12 cellular contexts compared by ENCODE assay signal in the genomic region with DNA sequence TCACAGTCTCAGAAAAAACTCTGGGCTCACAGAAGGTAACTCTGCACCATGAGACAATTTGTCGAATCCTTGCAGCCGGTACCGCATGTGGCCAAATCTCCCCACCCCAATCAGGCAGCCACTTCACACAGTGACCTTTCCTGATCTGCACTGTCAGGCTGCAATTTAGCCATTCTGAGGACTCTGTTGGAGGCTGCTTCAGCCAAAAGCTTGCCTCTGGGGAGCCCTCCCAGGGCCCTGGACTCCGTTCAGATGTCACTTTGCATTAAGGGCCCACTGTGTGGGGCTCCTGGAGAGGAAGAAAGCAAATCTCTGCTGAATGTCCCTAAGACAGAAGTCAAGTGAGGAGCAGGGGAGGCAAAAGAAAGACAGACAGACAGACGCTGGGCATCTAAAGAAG.
DNase-seq lines count a peak whose midpoint lies in the region; ATAC-seq and TF ChIP-seq lines count a peak whose summit lies in the region.
"Had no signal": no experiment of that assay in that cellular context is flagged by ENCODE, and none has a peak within 500 bp of the region (broad histone marks: within the 10 kb centered on the region; RNA-seq: fewer than 3 reads in every experiment).

No MANE protein-coding gene starts in this region.

- peaks cover 99% of the 10 kb centered on the region for H4K20me1 ChIP-seq in BLaER1
- no peaks in the 10 kb centered on the region for H4K20me1 ChIP-seq in H9 (ENCODE audit: control insufficient read depth, insufficient read depth, insufficient read length)

- no peak for TF ChIP-seq CTCF in H9 (conservative IDR thresholded peaks at IDR 0.05)

- H3K4me3 Mint-ChIP-seq in H9 (no peak overlapping the region; a peak in 1 of 5 replicates), naive B cell (no peak overlapping the region)
- H3K4me3 Mint-ChIP-seq in central memory CD8-positive, alpha-beta T cell: no peak overlapping the region
- H3K4me3 Mint-ChIP-seq: B cell; CD8-positive, alpha-beta T cell had no signal

- H3K27me3 Mint-ChIP-seq in H9 (ENCODE audit: low read depth): no peaks in the 10 kb centered on the region
- H3K27me3 Mint-ChIP-seq in central memory CD8-positive, alpha-beta T cell: no peaks in the 10 kb centered on the region
- H3K27me3 Mint-ChIP-seq in naive B cell: no peaks in the 10 kb centered on the region
- H3K27me3 Mint-ChIP-seq: B cell had no signal

- peaks cover 30% of the 10 kb centered on the region for H3K36me3 ChIP-seq in BLaER1

- H3K27me3 ChIP-seq in BLaER1: no peaks in the 10 kb centered on the region
- H3K27me3 ChIP-seq in H9 (ENCODE audit: insufficient read depth, low read length): no peaks in the 10 kb centered on the region

- no peaks in the 10 kb centered on the region for H3K79me2 ChIP-seq in H9 (ENCODE audit: insufficient read depth, low read length)

- H3K27ac Mint-ChIP-seq in H9 (peak overlapping the region in 2 of 3 experiments; percentile 6 to 50; a peak in 3 of 7 replicates), naive B cell (peak overlapping the region in 5 of 6 donors; percentile 42 to 86 (median 84))
- H3K27ac Mint-ChIP-seq in central memory CD8-positive, alpha-beta T cell (ENCODE audit: low read depth): peak overlapping the region; percentile 54
- H3K27ac Mint-ChIP-seq: B cell; CD8-positive, alpha-beta T cell had no signal

- H3K14ac ChIP-seq in H9 (ENCODE audit: insufficient read depth, low read length): no peak overlapping the region

- no peak overlapping the region for H3K4ac ChIP-seq in H9 (ENCODE audit: low read depth, low read length)

- no peaks in the 10 kb centered on the region for H3K9me3 Mint-ChIP-seq in H9
- H3K9me3 Mint-ChIP-seq in central memory CD8-positive, alpha-beta T cell: no peaks in the 10 kb centered on the region
- no peaks in the 10 kb centered on the region for H3K9me3 Mint-ChIP-seq in naive B cell

- no peak overlapping the region for H3K23ac ChIP-seq in H9 (ENCODE audit: insufficient read length, low read depth, low read length)

- no peak overlapping the region for H2AK5ac ChIP-seq in H9 (ENCODE audit: insufficient read length, low read length)

- H2BK15ac ChIP-seq in H9 (ENCODE audit: low read depth, low read length): no peak overlapping the region

- ATAC-seq in central memory CD8-positive, alpha-beta T cell (replicated peaks; ENCODE audit: extremely low read depth, poor library complexity, severe bottlenecking): no peak
- ATAC-seq in naive B cell (ENCODE audit: low read depth in 2 of 2): no peak
- ATAC-seq: CD8-positive, alpha-beta T cell had no signal

- H3K27ac ChIP-seq in BLaER1 (peak overlapping the region; percentile 34; the same call in 1 of the 2 replicates), H9 (ENCODE audit: insufficient read length, low read depth, low read length) (no peak overlapping the region)

- H3K4me2 ChIP-seq in BLaER1 (peak overlapping the region; percentile 3; the same call in 1 of the 2 replicates), H9 (ENCODE audit: insufficient read depth, insufficient read length, low read length) (no peak overlapping the region)

- DNase-seq in H9 (no peak), naive B cell (no peak), SIG-M5 treated with dmso at 0.1 percent for 504 hours (lab: John Stamatoyannopoulos, UW; ENCODE audit: unreplicated experiment) (no peak), iPS-NIHi7 (ENCODE audit: extremely low spot score) (no peak), NCI-H2107 treated with DMSO at 0.1 percent for 48 hours (lab: John Stamatoyannopoulos, UW; ENCODE audit: unreplicated experiment) (no peak)
- DNase-seq in central memory CD8-positive, alpha-beta T cell (ENCODE audit: low spot score in 2 of 2): no peak
- DNase-seq: CD8-positive, alpha-beta T cell; NCI-H1436; NCI-H2081 treated with DMSO at 0.1 percent for 48 hours; NCI-H446 had no signal

- no peak overlapping the region for H3K4me3 ChIP-seq in BLaER1

- H3K4me1 ChIP-seq in BLaER1 (peaks cover 59% of the 10 kb centered on the region), H9 (ENCODE audit: insufficient read depth, low read length) (no peaks in the 10 kb centered on the region)

- no CpG with 5 or more reads among the region's 5 CpGs for WGBS in H9 (ENCODE audit: extremely low coverage, insufficient read length, low lambda C conversion rate)

- no peak overlapping the region for H3K56ac ChIP-seq in H9 (ENCODE audit: insufficient read length, low read depth, low read length)

- H2BK12ac ChIP-seq in H9 (ENCODE audit: insufficient read length, low read depth, low read length): no peak overlapping the region

- no peak overlapping the region for H4K5ac ChIP-seq in H9 (ENCODE audit: insufficient read length, low read depth, low read length)

- no peak overlapping the region for H4K8ac ChIP-seq in H9 (replicated peaks; ENCODE audit: insufficient read length, low read depth, low read length)

- no peaks in the 10 kb centered on the region for H3K36me3 Mint-ChIP-seq in H9 (ENCODE audit: insufficient read depth in 1 of 3, low read depth in 3 of 3)
- no peaks in the 10 kb centered on the region for H3K36me3 Mint-ChIP-seq in central memory CD8-positive, alpha-beta T cell (ENCODE audit: insufficient read depth)
- peaks cover 7 to 11% of the 10 kb centered on the region in 2 donors for H3K36me3 Mint-ChIP-seq in naive B cell

- H3T11ph ChIP-seq in H9 (ENCODE audit: low read length): no peak overlapping the region

- no peaks in the 10 kb centered on the region for H3K23me2 ChIP-seq in H9 (ENCODE audit: insufficient read length, low read depth, low read length, poor library complexity, severe bottlenecking)

- H3K4me1 Mint-ChIP-seq in H9 (peaks cover 17 to 22% of the 10 kb centered on the region in 2 experiments), naive B cell (peaks cover 48 to 68% (median 67%) of the 10 kb centered on the region in 3 donors)
- H3K4me1 Mint-ChIP-seq in central memory CD8-positive, alpha-beta T cell: peaks cover 31% of the 10 kb centered on the region

- H3K9me3 ChIP-seq in BLaER1 (no peaks in the 10 kb centered on the region), H9 (ENCODE audit: control insufficient read depth, low read depth, low read length) (no peaks in the 10 kb centered on the region)

- no peak overlapping the region for H2BK120ac ChIP-seq in H9 (ENCODE audit: low read depth, low read length, poor library complexity, severe bottlenecking)

- no peak overlapping the region for H2BK20ac ChIP-seq in H9 (ENCODE audit: low read depth, low read length, poor library complexity, severe bottlenecking)

- H3K18ac ChIP-seq in H9 (ENCODE audit: insufficient read length, low read depth, low read length): no peak overlapping the region

- no peak overlapping the region for H2BK5ac ChIP-seq in H9 (ENCODE audit: insufficient read length, low read length)

- 0 out of 2 replicates have a peak overlapping the region, but pooled peaks have one; percentile 14 for H3K9ac ChIP-seq in BLaER1
- no peak overlapping the region for H3K9ac ChIP-seq in H9 (ENCODE audit: extremely low read depth, insufficient read length, low read length)

- no peak overlapping the region for H4K91ac ChIP-seq in H9 (ENCODE audit: insufficient read length, low read depth, low read length)

- no peaks in the 10 kb centered on the region for H3K79me1 ChIP-seq in H9 (ENCODE audit: insufficient read depth, low read depth, low read length, poor library complexity, severe bottlenecking)

- H2AFZ ChIP-seq in H9 (ENCODE audit: low read length): no peak overlapping the region

Comparison
In these comparisons a context has a peak if more than half of its experiments do, and no peak if none do; other contexts are left out.
1. H3K27ac Mint-ChIP-seq: peak in every context shown above with its lines; median percentile 84 in naive B cell; 54 in central memory CD8-positive, alpha-beta T cell; 28 in H9.